Comparison of ENCODE assay signal across 1 cellular context in genomic region chr17:66451188-66452149, GRCh38.
TF ChIP-seq lines count a peak whose summit lies in the region.

No MANE protein-coding gene starts in this region.

TF ChIP-seq in HepG2, 621 proteins besides CTCF, POLR2A, EP300 and RAD21 (continued from another document and continues in another):
- TF ChIP-seq USF2 (IDR thresholded peaks at IDR 0.05; ENCODE audit: low read depth, low read length) (no peak), USF2 (CRISPR knock-in tag; IDR thresholded peaks at IDR 0.05; ENCODE audit: borderline replicate concordance) (no peak), ZNF703 (CRISPR knock-in tag; IDR thresholded peaks at IDR 0.05; ENCODE audit: borderline replicate concordance) (no peak), HNRNPLL (IDR thresholded peaks at IDR 0.05; ENCODE audit: low read depth, low read length, poor library complexity, severe bottlenecking) (no peak), RBM39 (IDR thresholded peaks at IDR 0.05; ENCODE audit: low read depth, low read length, poor library complexity, severe bottlenecking) (no peak), ZNF276 (CRISPR knock-in tag; IDR thresholded peaks at IDR 0.05; ENCODE audit: low read depth) (no peak), ZNF784 (CRISPR knock-in tag; IDR thresholded peaks at IDR 0.05; ENCODE audit: borderline replicate concordance) (no peak), SOX5 (CRISPR knock-in tag; IDR thresholded peaks at IDR 0.05; ENCODE audit: borderline replicate concordance) (peak; percentile 70; the same call in 1 of the 2 replicates), ZNF564 (CRISPR knock-in tag; IDR thresholded peaks at IDR 0.05) (no peak), ZNF574 (CRISPR knock-in tag; IDR thresholded peaks at IDR 0.05) (peak; percentile 67; the same call in 1 of the 2 replicates), LRRFIP1 (CRISPR knock-in tag; conservative IDR thresholded peaks at IDR 0.05) (no peak), HIVEP1 (CRISPR knock-in tag; IDR thresholded peaks at IDR 0.05) (no peak), ZNF773 (CRISPR knock-in tag; IDR thresholded peaks at IDR 0.05; ENCODE audit: borderline replicate concordance) (no peak), ZNF329 (CRISPR knock-in tag; IDR thresholded peaks at IDR 0.05; ENCODE audit: low read depth) (no peak), POGK (CRISPR knock-in tag; conservative IDR thresholded peaks at IDR 0.05) (no peak), ZNF709 (CRISPR knock-in tag; IDR thresholded peaks at IDR 0.05) (no peak), ZNF780A (CRISPR knock-in tag; IDR thresholded peaks at IDR 0.05) (no peak), ZNF20 (CRISPR knock-in tag; IDR thresholded peaks at IDR 0.05) (no peak), ELF3 (CRISPR knock-in tag; IDR thresholded peaks at IDR 0.05) (peak; percentile 84), KLF13 (CRISPR knock-in tag; IDR thresholded peaks at IDR 0.05) (no peak), ZNF3 (CRISPR knock-in tag; IDR thresholded peaks at IDR 0.05) (no peak), ARID5B (CRISPR knock-in tag; IDR thresholded peaks at IDR 0.05) (peak; percentile 90), DRAP1 (CRISPR knock-in tag; IDR thresholded peaks at IDR 0.05) (peak; percentile 50; the same call in 1 of the 2 replicates), ZBTB49 (CRISPR knock-in tag; IDR thresholded peaks at IDR 0.05; ENCODE audit: borderline replicate concordance) (no peak), ATF1 (CRISPR knock-in tag; IDR thresholded peaks at IDR 0.05) (no peak), SKI (IDR thresholded peaks at IDR 0.05; ENCODE audit: partially characterized antibody) (no peak), ZNF160 (CRISPR knock-in tag; IDR thresholded peaks at IDR 0.05) (no peak), ZNF121 (CRISPR knock-in tag; IDR thresholded peaks at IDR 0.05) (no peak), KDM1A (CRISPR knock-in tag; IDR thresholded peaks at IDR 0.05) (peak; percentile 80; the same call in 1 of the 2 replicates), KAT2B (IDR thresholded peaks at IDR 0.05; ENCODE audit: borderline replicate concordance, low read depth, low read length) (no peak), KLF11 (CRISPR knock-in tag; IDR thresholded peaks at IDR 0.05) (peak; percentile 82), SP140L (CRISPR knock-in tag; IDR thresholded peaks at IDR 0.05; ENCODE audit: borderline replicate concordance) (no peak), PRDM10 (CRISPR knock-in tag; IDR thresholded peaks at IDR 0.05; ENCODE audit: low read depth) (no peak; the same call in 1 of the 2 replicates), PRPF4 (IDR thresholded peaks at IDR 0.05; ENCODE audit: low read depth, low read length, poor library complexity, severe bottlenecking) (no peak)
